Comparison of ENCODE assay signal across 26 cellular contexts in the genomic region with DNA sequence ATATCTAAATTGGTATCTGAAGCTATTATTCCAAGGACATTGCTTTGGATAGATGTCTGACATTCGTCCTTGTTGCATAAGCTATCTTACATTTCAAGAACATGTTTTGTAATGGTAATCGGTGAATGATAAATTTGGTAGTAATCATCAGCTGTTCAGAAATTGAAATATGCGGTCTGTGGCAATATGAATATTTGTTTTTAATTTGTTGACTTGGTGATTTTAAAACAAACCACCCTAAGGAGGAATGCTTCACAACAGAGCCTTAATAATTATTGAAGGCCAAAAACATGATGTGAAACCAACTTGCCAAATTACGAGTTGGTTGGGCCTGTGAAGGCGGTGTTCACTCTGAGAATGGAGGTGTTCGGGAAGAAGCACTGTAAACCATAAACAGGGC.
"Had no signal": no experiment of that assay in that cellular context is flagged by ENCODE, and none has a peak within 500 bp of the region (broad histone marks: within the 10 kb centered on the region; RNA-seq: fewer than 3 reads in every experiment).

No MANE protein-coding gene starts in this region.

- H3K27ac ChIP-seq: colonic mucosa, epithelial cell of prostate, esophagus squamous epithelium, gastrocnemius medialis, heart left ventricle, hepatocyte, left ventricle myocardium inferior, lower lobe of right lung had no signal

- H3K9me3 ChIP-seq: colonic mucosa, esophagus squamous epithelium, gastrocnemius medialis, heart left ventricle, left ventricle myocardium inferior, lower lobe of right lung, mucosa of descending colon had no signal

- DNase-seq: colonic mucosa; cortex of kidney; effector CD8-positive, alpha-beta T cell; effector memory CD8-positive, alpha-beta T cell; endodermal cell; erythroblast; esophagus squamous epithelium; foreskin fibroblast; foreskin melanocyte; gastrocnemius medialis; heart left ventricle; hypothalamus; immature natural killer cell; islet precursor cell; kidney; kidney glomerular epithelial cell; left colon; left ventricle myocardium inferior; lower lobe of right lung; mesenchymal stem cell; mucosa of descending colon; naive B cell had no signal

- H3K4me3 ChIP-seq: colonic mucosa, esophagus squamous epithelium, gastrocnemius medialis, heart left ventricle, hepatocyte, left ventricle myocardium inferior, lower lobe of right lung, mucosa of descending colon had no signal

- ATAC-seq: effector memory CD8-positive, alpha-beta T cell; esophagus mucosa; gastrocnemius medialis; heart left ventricle; left colon; left lobe of liver; lower lobe of right lung; mucosa of descending colon had no signal

- H3K36me3 ChIP-seq: colonic mucosa, esophagus squamous epithelium, gastrocnemius medialis, heart left ventricle, left ventricle myocardium inferior, lower lobe of right lung had no signal

- H3K4me1 ChIP-seq: colonic mucosa, esophagus squamous epithelium, gastrocnemius medialis, heart left ventricle, left ventricle myocardium inferior had no signal

- H3K27me3 ChIP-seq: colonic mucosa, gastrocnemius medialis, hepatocyte had no signal
